8 cellular contexts compared by ENCODE assay signal in genomic region chrX:48475295-48475694, GRCh38. TPM values are rescaled to one million over a fixed set of nuclear protein-coding genes. Genes with fewer than 3 reads are reported as not detected.
DNase-seq lines count a peak whose midpoint lies in the region; ATAC-seq and TF ChIP-seq lines count a peak whose summit lies in the region.

No MANE protein-coding gene starts in this region.

- DNase-seq in GM12864 (ENCODE audit: low read depth) = no peak
- DNase-seq in Panc1 (ENCODE audit: low read depth, low spot score) = no peak
- DNase-seq in epithelial cell of proximal tubule (ENCODE audit: low read depth) = no peak
- DNase-seq in psoas muscle = no peak
- DNase-seq in NCI-H345 treated with DMSO at 0.1 percent for 48 hours (lab: John Stamatoyannopoulos, UW; ENCODE audit: unreplicated experiment) = no peak
- DNase-seq in NCI-H146 treated with DMSO at 0.1 percent for 48 hours (lab: John Stamatoyannopoulos, UW; ENCODE audit: unreplicated experiment) = no peak
- no peak for DNase-seq in DMS153 (lab: John Stamatoyannopoulos, UW)

- TF ChIP-seq CTCF in GM12864 (IDR thresholded peaks at IDR 0.05; ENCODE audit: low read depth, low read length, missing control alignments) (no peak), Panc1 (IDR thresholded peaks at IDR 0.05) (no peak), epithelial cell of proximal tubule (conservative IDR thresholded peaks at IDR 0.05; ENCODE audit: low read depth, low read length) (no peak), psoas muscle (IDR thresholded peaks at IDR 0.05) (no peak)

- ATAC-seq in Panc1 (no peak), psoas muscle (no peak), HG02973 (IDR thresholded peaks at IDR 0.05; ENCODE audit: unreplicated experiment) (no peak)

- H3K4me1 ChIP-seq in Panc1 (ENCODE audit: control insufficient read depth, insufficient read depth, low read length) (peaks cover 5% of the 10 kb centered on the region), psoas muscle (no peaks in the 10 kb centered on the region)

- H3K4me3 ChIP-seq in GM12864 (ENCODE audit: low read depth, low read length) = peak overlapping the region; percentile 91
- peak overlapping the region; percentile 94 to 95 for H3K4me3 ChIP-seq in Panc1 (ENCODE audit: low read depth in 2 of 2, low read length in 2 of 2)
- H3K4me3 ChIP-seq in epithelial cell of proximal tubule (ENCODE audit: low read depth, low read length) = peak overlapping the region; percentile 76
- peak overlapping the region; percentile 70 for H3K4me3 ChIP-seq in psoas muscle

- BruUV-seq in Panc1 (replicated peaks; lab: Mats Ljungman, UMichigan) = no TSS peak

- WGBS in psoas muscle, 3 donors = 0 to 27% (median 3%) methylated on average over 5 of the region's 5 CpGs

- H3K27ac ChIP-seq in Panc1 (ENCODE audit: low read length) = peak overlapping the region; percentile 89
- H3K27ac ChIP-seq in psoas muscle = peak overlapping the region; percentile 72

- no peaks in the 10 kb centered on the region for H3K9me3 ChIP-seq in Panc1 (ENCODE audit: control insufficient read depth, insufficient read depth, low read depth, low read length)
- no peaks in the 10 kb centered on the region for H3K9me3 ChIP-seq in psoas muscle

- in situ Hi-C loops in Panc1 (cut with HindIII; ENCODE audit: low pct_unique_long_range_greater_than_20kb, low sequenced_read_pairs) = no loop called here

- no peaks in the 10 kb centered on the region for H3K27me3 ChIP-seq in Panc1 (ENCODE audit: control insufficient read depth, insufficient read depth, low read length)
- H3K27me3 ChIP-seq in psoas muscle (ENCODE audit: insufficient read depth in 3 of 3, low read length in 2 of 3) = no peaks in the 10 kb centered on the region

- intact Hi-C loops in Panc1 (cut with micrococcal nuclease; ENCODE audit: unreplicated experiment) (no loop called here), psoas muscle (cut with DNase I) (loop anchor here in 1 of 2 donors (10.0 kb wide), 1 partner anchor 400 kb away; the partner anchor contains the start of gene ZNF630)

- POLR2A ChIA-PET in Panc1 (lab: Charles Lee) = no interaction called here

- H3K36me3 ChIP-seq in Panc1 (ENCODE audit: control insufficient read depth, insufficient read depth, low read length) = no peaks in the 10 kb centered on the region
- H3K36me3 ChIP-seq in psoas muscle (ENCODE audit: insufficient read depth in 1 of 2, low read depth in 1 of 2) = no peaks in the 10 kb centered on the region

- CTCF ChIA-PET in Panc1 (lab: Charles Lee) = no interaction called here

RNA-seq across cellular contexts. Expression of gene FTSJ1, which starts 0.7 kb away (rescaled TPM):
- 43.1 TPM for total RNA-seq in Panc1 (2021; ENCODE audit: unreplicated experiment)
- polyA plus RNA-seq in Panc1 (2012; ENCODE audit: insufficient read length) = 68.9 TPM
- 63.5 and 113 TPM in 2 replicates for total RNA-seq in epithelial cell of proximal tubule
- 10 to 100 TPM; 14.5 to 26.8 (median 21.2) TPM for total RNA-seq in psoas muscle
- 10 to 100 TPM; 26.7 to 48.4 (median 46.4) TPM for polyA plus RNA-seq in psoas muscle

RNA-seq across cellular contexts. Expression of gene SLC38A5, which starts 5.2 kb away (rescaled TPM):
- total RNA-seq in Panc1 (2021; ENCODE audit: unreplicated experiment) (1.1 TPM), epithelial cell of proximal tubule (15.7 and 71.3 TPM in 2 replicates), psoas muscle (1 to 10 TPM in 2 of 4 donors, under 1 TPM in 2; 0.83 to 1.1 (median 1.0) TPM)
- 0.45 TPM for polyA plus RNA-seq in Panc1 (2012; ENCODE audit: insufficient read length)
- polyA plus RNA-seq in psoas muscle = 1 to 10 TPM in 1 of 3 donors, under 1 TPM in 2; 0.34 to 1.7 (median 0.61) TPM

RNA-seq across cellular contexts. Expression of gene PORCN, which starts 33.5 kb away (rescaled TPM):
- total RNA-seq in Panc1 (2021; ENCODE audit: unreplicated experiment) (8.6 TPM), epithelial cell of proximal tubule (6.6 and 18.7 TPM in 2 replicates), psoas muscle (1 to 10 TPM; 4.8 to 9.2 (median 7.6) TPM)
- polyA plus RNA-seq in Panc1 (2012; ENCODE audit: insufficient read length) = 16.5 TPM
- 10 to 100 TPM in 1 of 3 donors, 1 to 10 TPM in 2; 8.4 to 12.2 (median 8.7) TPM for polyA plus RNA-seq in psoas muscle

RNA-seq across cellular contexts. Expression of gene EBP, which starts 46.3 kb away (rescaled TPM):
- 157 TPM for total RNA-seq in Panc1 (2021; ENCODE audit: unreplicated experiment)
- polyA plus RNA-seq in Panc1 (2012; ENCODE audit: insufficient read length) = 118 TPM
- 93.7 and 190 TPM in 2 replicates for total RNA-seq in epithelial cell of proximal tubule
- total RNA-seq in psoas muscle = 1 to 10 TPM; 3.8 to 8.1 (median 6.4) TPM
- polyA plus RNA-seq in psoas muscle = 10 to 100 TPM in 1 of 3 donors, 1 to 10 TPM in 2; 8.7 to 11.9 (median 9.7) TPM
